In genomic region chr3:58217209-58217811, GRCh38 we compare ENCODE assay signal across 8 cellular contexts. TPM values are rescaled to one million over a fixed set of nuclear protein-coding genes. Genes with fewer than 3 reads are reported as not detected.
DNase-seq lines count a peak whose midpoint lies in the region; ATAC-seq, FAIRE-seq and TF ChIP-seq lines count a peak whose summit lies in the region.

No MANE protein-coding gene starts in this region.

- H3K9ac ChIP-seq in parathyroid adenoma, result no peak overlapping the region

- H3K9me3 ChIP-seq in SJCRH30 (replicated peaks), result no peaks in the 10 kb centered on the region
- no peaks in the 10 kb centered on the region for H3K9me3 ChIP-seq in parathyroid adenoma (ENCODE audit: control insufficient read depth, low read length)
- no peaks in the 10 kb centered on the region for H3K9me3 ChIP-seq in aorta (ENCODE audit: control insufficient read depth, low read length)

- no peak overlapping the region for H3K4me3 ChIP-seq in SJCRH30
- no peak overlapping the region for H3K4me3 ChIP-seq in parathyroid adenoma (ENCODE audit: low read depth, low read length)
- H3K4me3 ChIP-seq in aorta (ENCODE audit: low read length in 2 of 2), result no peak overlapping the region

- intact Hi-C loops in aorta (cut with DNase I), result loop anchor here in 1 of 2 donors (2.0 to 5.0 kb wide), 2 partner anchors 40 to 209 kb away; partner anchors contain the start of gene FLNB

- peak; percentile 63 for TF ChIP-seq CTCF in parathyroid adenoma (IDR thresholded peaks at IDR 0.05)

- peak; percentile 81 for ATAC-seq in aorta (ENCODE audit: low FRiP score)

- H3K36me3 ChIP-seq in SJCRH30 (no peaks in the 10 kb centered on the region), parathyroid adenoma (ENCODE audit: control insufficient read depth, insufficient read depth, low read length) (no peaks in the 10 kb centered on the region), aorta (ENCODE audit: control insufficient read depth in 1 of 2, insufficient read depth in 2 of 2, low read length in 1 of 2) (no peaks in the 10 kb centered on the region)

- WGBS in aorta, 2 donors, result 25 to 28% methylated on average over 15 of the region's 15 CpGs

- H2AFZ ChIP-seq in parathyroid adenoma, result peak overlapping the region; percentile 81

- no peak overlapping the region for H3K4me2 ChIP-seq in parathyroid adenoma (ENCODE audit: low read length)

- H3K27ac ChIP-seq in SJCRH30, result no peak overlapping the region
- peak overlapping the region; percentile 43 for H3K27ac ChIP-seq in parathyroid adenoma
- H3K27ac ChIP-seq in aorta (ENCODE audit: low read depth in 1 of 2, low read length in 2 of 2), result no peak overlapping the region

- H3K4me1 ChIP-seq in SJCRH30 (peaks cover 13% of the 10 kb centered on the region), parathyroid adenoma (peaks cover 3% of the 10 kb centered on the region), aorta (ENCODE audit: control insufficient read depth in 1 of 2, insufficient read depth in 2 of 2, low read length in 2 of 2) (no peaks in the 10 kb centered on the region)

- H3K79me2 ChIP-seq in parathyroid adenoma, result no peaks in the 10 kb centered on the region

- DNase-seq in AG08396 (ENCODE audit: low spot score) (peak; percentile 73), GM18507 (ENCODE audit: extremely low spot score, insufficient read length, low read depth) (no peak), HUDEP-2 (lab: John Stamatoyannopoulos, UW; ENCODE audit: unreplicated experiment in 76 of 76) (peak in 73 of 76 experiments; percentile 1 to 76 (median 44)), SJCRH30 (peak; percentile 68 to 83), globus pallidus (ENCODE audit: low spot score) (peak; percentile 83), aorta (peak; percentile 86 to 90)
- peak; percentile 57 for DNase-seq in activated naive CD4-positive, alpha-beta T cell treated with anti-CD3 and anti-CD28 coated beads, Interleukin-2, amount 50 U/mL, for 16 hours

- H3K27me3 ChIP-seq in SJCRH30, result no peaks in the 10 kb centered on the region
- no peaks in the 10 kb centered on the region for H3K27me3 ChIP-seq in parathyroid adenoma (ENCODE audit: control insufficient read depth, insufficient read depth, low read length)
- no peaks in the 10 kb centered on the region for H3K27me3 ChIP-seq in aorta (ENCODE audit: control insufficient read depth in 1 of 2, insufficient read depth in 2 of 2, low read length in 1 of 2)

- peak; percentile 89 for FAIRE-seq in GM18507 (lab: Jason Lieb, UNC)

RNA-seq across cellular contexts. Expression of gene DNASE1L3, which starts 6.5 kb away (rescaled TPM):
- total RNA-seq in SJCRH30 (2014; rRNA removed; shearing (Covaris generic)), result not detected in 2 replicates
- 10 to 100 TPM in 1 of 2 donors, 1 to 10 TPM in 1; 4.3 to 19.8 TPM for total RNA-seq in aorta
- 1 to 10 TPM; 1.4 to 7.0 TPM for polyA plus RNA-seq in aorta

RNA-seq across cellular contexts. Expression of gene ABHD6, which starts 20.3 kb away (rescaled TPM):
- 4.3 and 4.6 TPM in 2 replicates for total RNA-seq in SJCRH30 (2014; rRNA removed; shearing (Covaris generic))
- total RNA-seq in aorta, result 10 to 100 TPM in 1 of 2 donors, 1 to 10 TPM in 1; 7.6 to 10.4 TPM
- polyA plus RNA-seq in aorta, result 1 to 10 TPM; 5.9 to 7.1 TPM
